12 cellular contexts compared by ENCODE assay signal in genomic region chr13:77022341-77022740, GRCh38. TPM values are rescaled to one million over a fixed set of nuclear protein-coding genes. Genes with fewer than 3 reads are reported as not detected.
A peak's percentile ranks its signal among the peaks of the same experiment; 100 is the strongest.
DNase-seq lines count a peak whose midpoint lies in the region; ATAC-seq, FAIRE-seq and TF ChIP-seq lines count a peak whose summit lies in the region.
"Had no signal": no experiment of that assay in that cellular context is flagged by ENCODE, and none has a peak within 500 bp of the region (broad histone marks: within the 10 kb centered on the region; RNA-seq: fewer than 3 reads in every experiment).

No MANE protein-coding gene starts in this region.

- peak overlapping the region; percentile 57 for H3K4me3 Mint-ChIP-seq in activated naive CD4-positive, alpha-beta T cell treated with anti-CD3 and anti-CD28 coated beads, Interleukin-2, amount 50 U/mL, for 24 hours
- H3K4me3 Mint-ChIP-seq in activated T-helper 17 cell treated with anti-CD3 and anti-CD28 coated beads, Interleukin-2, amount 50 U/mL, for 72 hours = peak overlapping the region; percentile 85

- no peak for ATAC-seq in activated T-helper 17 cell treated with anti-CD3 and anti-CD28 coated beads, Interleukin-2, amount 50 U/mL, for 72 hours (replicated peaks)
- ATAC-seq: right cardiac atrium had no signal

- peaks cover 13% of the 10 kb centered on the region for H3K4me1 ChIP-seq in keratinocyte (ENCODE audit: control insufficient read depth, extremely low read depth, insufficient read depth, low read length)
- peaks cover 37 to 84% (median 61%) of the 10 kb centered on the region in 4 donors for H3K4me1 ChIP-seq in transverse colon
- H3K4me1 ChIP-seq in A673 (ENCODE audit: insufficient read depth, low read length, poor library complexity, severe bottlenecking) = peaks cover 15% of the 10 kb centered on the region

- H3K4me3 ChIP-seq in keratinocyte (ENCODE audit: control insufficient read depth in 2 of 3, extremely low read depth in 1 of 3, insufficient read depth in 2 of 3, low read depth in 1 of 3, low read length in 3 of 3) = no peak overlapping the region
- H3K4me3 ChIP-seq in transverse colon = no peak overlapping the region
- no peak overlapping the region for H3K4me3 ChIP-seq in A673 (ENCODE audit: low read depth, low read length, poor library complexity, severe bottlenecking)

- no peak overlapping the region for H3K9ac ChIP-seq in keratinocyte (ENCODE audit: control insufficient read depth, extremely low read depth, insufficient read depth, low read length)

- CTCF ChIA-PET in A673 (lab: Charles Lee) = no interaction called here

- TF ChIP-seq EP300 in transverse colon (IDR thresholded peaks at IDR 0.05; ENCODE audit: low read depth) = no peak

- in situ Hi-C loops in transverse colon (cut with MboI; ENCODE audit: low pct_ligation_motif_present in 1 of 4, low pct_unique_long_range_greater_than_20kb in 1 of 4, low sequenced_read_pairs in 3 of 4) = no loop called here

- intact Hi-C loops in transverse colon (cut with DNase I; ENCODE audit: low total_unique reads) = no loop called here
- intact Hi-C loops in A673 (cut with micrococcal nuclease; ENCODE audit: unreplicated experiment) = loop anchor here (10.0 kb wide), 2 partner anchors 302 to 542 kb away; partner anchors contain the start of gene MYCBP2

- WGBS in transverse colon (ENCODE audit: low coverage in 1 of 2), 2 donors = 49 to 80% methylated on average over 1 to 3 of the region's 3 CpGs

- TF ChIP-seq CTCF in keratinocyte (optimal IDR thresholded peaks at IDR 0.05 in 1 of 3, IDR thresholded peaks at IDR 0.05 in 1 of 3, conservative IDR thresholded peaks at IDR 0.05 in 1 of 3; ENCODE audit: extremely low read depth in 1 of 3, insufficient read depth in 2 of 3, low read length in 3 of 3) (no peak), transverse colon (IDR thresholded peaks at IDR 0.05) (no peak), A673 (conservative IDR thresholded peaks at IDR 0.05; ENCODE audit: low read depth, low read length) (no peak)

- H3K4me2 ChIP-seq in keratinocyte (ENCODE audit: control insufficient read depth, extremely low read depth, insufficient read depth, low read depth, low read length) = no peak overlapping the region

- H3K36me3 Mint-ChIP-seq in activated naive CD4-positive, alpha-beta T cell treated with anti-CD3 and anti-CD28 coated beads, Interleukin-2, amount 50 U/mL, for 24 hours = peaks cover 5% of the 10 kb centered on the region
- H3K36me3 Mint-ChIP-seq in activated T-helper 17 cell treated with anti-CD3 and anti-CD28 coated beads, Interleukin-2, amount 50 U/mL, for 72 hours (ENCODE audit: low read depth) = peaks cover 97% of the 10 kb centered on the region

- peaks cover under 1 to 2% of the 10 kb centered on the region in 2 experiments for H3K36me3 ChIP-seq in keratinocyte (ENCODE audit: control insufficient read depth in 2 of 2, extremely low read depth in 1 of 2, insufficient read depth in 2 of 2, low read length in 2 of 2)
- H3K36me3 ChIP-seq in transverse colon = peaks cover 0 to 7% (median under 1%) of the 10 kb centered on the region in 4 donors
- H3K36me3 ChIP-seq in A673 (ENCODE audit: insufficient read depth, low read length, poor library complexity, severe bottlenecking) = peaks cover 12% of the 10 kb centered on the region

- no peak for TF ChIP-seq POLR2A in transverse colon (IDR thresholded peaks at IDR 0.05)

- H2AFZ ChIP-seq in keratinocyte (ENCODE audit: control insufficient read depth, low read length) = no peak overlapping the region

- H3K27ac ChIP-seq in keratinocyte (ENCODE audit: control insufficient read depth, insufficient read depth, low read length) (no peak overlapping the region), transverse colon (peak overlapping the region; percentile 7 to 26 (median 26)), A673 (ENCODE audit: low read depth, low read length, poor library complexity, severe bottlenecking) (no peak overlapping the region)

- H4K20me1 ChIP-seq in keratinocyte (ENCODE audit: control insufficient read depth, extremely low read depth, insufficient read depth, low read length) = peaks cover 14% of the 10 kb centered on the region

- dilution Hi-C loops in keratinocyte (cut with MboI; ENCODE audit: extremely low pct_ligation_motif_present, low sequenced_read_pairs) = no loop called here

- H3K4me1 Mint-ChIP-seq in activated naive CD4-positive, alpha-beta T cell treated with anti-CD3 and anti-CD28 coated beads, Interleukin-2, amount 50 U/mL, for 24 hours = peaks cover 87% of the 10 kb centered on the region
- H3K4me1 Mint-ChIP-seq in activated T-helper 17 cell treated with anti-CD3 and anti-CD28 coated beads, Interleukin-2, amount 50 U/mL, for 72 hours = peaks cover 22% of the 10 kb centered on the region

- H3K9me1 ChIP-seq in keratinocyte (ENCODE audit: control insufficient read depth, extremely low read depth, insufficient read depth, low read length) = no peaks in the 10 kb centered on the region

- H3K27ac Mint-ChIP-seq in activated naive CD4-positive, alpha-beta T cell treated with anti-CD3 and anti-CD28 coated beads, Interleukin-2, amount 50 U/mL, for 24 hours = no peak overlapping the region
- H3K27ac Mint-ChIP-seq in activated T-helper 17 cell treated with anti-CD3 and anti-CD28 coated beads, Interleukin-2, amount 50 U/mL, for 72 hours = peak overlapping the region; percentile 6

- POLR2A ChIA-PET in A673 (lab: Charles Lee; ENCODE audit: low non-redundant PET) = no interaction called here

- no peaks in the 10 kb centered on the region for H3K9me3 Mint-ChIP-seq in activated naive CD4-positive, alpha-beta T cell treated with anti-CD3 and anti-CD28 coated beads, Interleukin-2, amount 50 U/mL, for 24 hours
- H3K9me3 Mint-ChIP-seq in activated T-helper 17 cell treated with anti-CD3 and anti-CD28 coated beads, Interleukin-2, amount 50 U/mL, for 72 hours = no peaks in the 10 kb centered on the region

- no peak for DNase-seq in activated naive CD4-positive, alpha-beta T cell treated with Interleukin-2 at 50 U/mL for 16 hours
- no peak for DNase-seq in keratinocyte (ENCODE audit: low read depth, low spot score)
- no peak for DNase-seq in transverse colon
- DNase-seq in A673 (ENCODE audit: low spot score) = no peak
- no peak for DNase-seq in stimulated activated CD4-positive, alpha-beta T cell treated with anti-CD3 and anti-CD28 coated beads, Interleukin-4, amount 100 ng/mL, for 1 hour
- DNase-seq in NK-92 treated with Interleukin-12 subunit alpha and Interleukin-12 subunit beta, amount 100 ng/mL, for 24 hours (lab: John Stamatoyannopoulos, UW) = no peak
- DNase-seq: effector memory CD4-positive, alpha-beta T cell; NCI-H2029; right cardiac atrium; SHP77 treated with DMSO at 0.1 percent for 48 hours had no signal

- FAIRE-seq in keratinocyte (lab: Jason Lieb, UNC) = peak; percentile 58

- no TSS peak for BruUV-seq in A673 (replicated peaks; lab: Mats Ljungman, UMichigan)

- no peaks in the 10 kb centered on the region for H3K27me3 Mint-ChIP-seq in activated naive CD4-positive, alpha-beta T cell treated with anti-CD3 and anti-CD28 coated beads, Interleukin-2, amount 50 U/mL, for 24 hours
- no peaks in the 10 kb centered on the region for H3K27me3 Mint-ChIP-seq in activated T-helper 17 cell treated with anti-CD3 and anti-CD28 coated beads, Interleukin-2, amount 50 U/mL, for 72 hours

- H3K27me3 ChIP-seq in keratinocyte (ENCODE audit: control insufficient read depth, extremely low read depth, insufficient read depth, low read length) (no peaks in the 10 kb centered on the region), transverse colon (no peaks in the 10 kb centered on the region), A673 (replicated peaks; ENCODE audit: insufficient read depth, low read depth, low read length, poor library complexity) (no peaks in the 10 kb centered on the region)

- H3K9me3 ChIP-seq in keratinocyte (ENCODE audit: control insufficient read depth, low read depth, low read length) (no peaks in the 10 kb centered on the region), transverse colon (no peaks in the 10 kb centered on the region), A673 (ENCODE audit: low read depth, low read length, poor library complexity, severe bottlenecking) (no peaks in the 10 kb centered on the region)

- H3K79me2 ChIP-seq in keratinocyte (ENCODE audit: control insufficient read depth, insufficient read depth, low read length) = peaks cover 74% of the 10 kb centered on the region

RNA-seq across cellular contexts. Expression of gene FBXL3, which starts 4.6 kb away (rescaled TPM):
- 10 to 100 TPM; 38.9 to 53.3 TPM for total RNA-seq in activated T-helper 17 cell treated with anti-CD3 and anti-CD28 coated beads, Interleukin-2, amount 50 U/mL, for 72 hours
- 15.7 to 25.4 TPM (median 18.3 TPM) in 3 replicates for polyA plus RNA-seq in keratinocyte
- polyA plus RNA-seq in keratinocyte (2011; ENCODE audit: low read depth) = 6.1 TPM
- polyA plus RNA-seq in keratinocyte (2011; cell fraction: cytosol; rRNA removed) = 11.2 and 23.2 TPM in 2 replicates
- 15.8 and 21.0 TPM in 2 replicates for polyA plus RNA-seq in keratinocyte (2011; cell fraction: nucleus; rRNA removed)
- polyA plus RNA-seq in keratinocyte (2012; ENCODE audit: low replicate concordance) = 15.7 and 18.4 TPM in 2 replicates
- 9.2 to 21.7 TPM (median 14.9 TPM) in 3 replicates for polyA minus RNA-seq in keratinocyte
- 18.8 TPM for polyA minus RNA-seq in keratinocyte (2011; cell fraction: cytosol; rRNA and poly(A)+ RNA removed)
- polyA minus RNA-seq in keratinocyte (2011; cell fraction: nucleus; rRNA and poly(A)+ RNA removed) = 12.8 and 26.0 TPM in 2 replicates
- 100 to 1,000 TPM in 1 of 4 donors, 10 to 100 TPM in 3; 23.1 to 111 (median 88.4) TPM for total RNA-seq in transverse colon
- 24.1 and 29.2 TPM in 2 replicates for total RNA-seq in A673 (2021)

RNA-seq across cellular contexts. Expression of gene CLN5, which starts 30.5 kb away (rescaled TPM):
- total RNA-seq in activated T-helper 17 cell treated with anti-CD3 and anti-CD28 coated beads, Interleukin-2, amount 50 U/mL, for 72 hours = 10 to 100 TPM in 1 of 2 donors, 1 to 10 TPM in 1; 9.9 to 29.0 TPM
- 20.7 to 32.4 TPM (median 28.7 TPM) in 3 replicates for polyA plus RNA-seq in keratinocyte
- 6.2 TPM for polyA plus RNA-seq in keratinocyte (2011; ENCODE audit: low read depth)
- 12.7 and 26.4 TPM in 2 replicates for polyA plus RNA-seq in keratinocyte (2011; cell fraction: cytosol; rRNA removed)
- polyA plus RNA-seq in keratinocyte (2011; cell fraction: nucleus; rRNA removed) = 44.9 and 54.6 TPM in 2 replicates
- 20.4 and 20.9 TPM in 2 replicates for polyA plus RNA-seq in keratinocyte (2012; ENCODE audit: low replicate concordance)
- 3.8 to 26.3 TPM (median 23.2 TPM) in 3 replicates for polyA minus RNA-seq in keratinocyte
- polyA minus RNA-seq in keratinocyte (2011; cell fraction: cytosol; rRNA and poly(A)+ RNA removed) = 15.0 TPM
- polyA minus RNA-seq in keratinocyte (2011; cell fraction: nucleus; rRNA and poly(A)+ RNA removed) = 24.3 and 41.1 TPM in 2 replicates
- total RNA-seq in transverse colon (10 to 100 TPM in 3 of 4 donors, 1 to 10 TPM in 1; 1.6 to 28.7 (median 21.8) TPM), A673 (2021) (12.4 and 13.7 TPM in 2 replicates)

Comparison
In these comparisons a context has a peak if more than half of its experiments do, and no peak if none do; other contexts are left out.
1. H3K27ac ChIP-seq: peak in transverse colon (4 of 4); none in keratinocyte (single experiment) and A673 (single experiment).